Comparison of ENCODE assay signal across 8 cellular contexts in the genomic region with DNA sequence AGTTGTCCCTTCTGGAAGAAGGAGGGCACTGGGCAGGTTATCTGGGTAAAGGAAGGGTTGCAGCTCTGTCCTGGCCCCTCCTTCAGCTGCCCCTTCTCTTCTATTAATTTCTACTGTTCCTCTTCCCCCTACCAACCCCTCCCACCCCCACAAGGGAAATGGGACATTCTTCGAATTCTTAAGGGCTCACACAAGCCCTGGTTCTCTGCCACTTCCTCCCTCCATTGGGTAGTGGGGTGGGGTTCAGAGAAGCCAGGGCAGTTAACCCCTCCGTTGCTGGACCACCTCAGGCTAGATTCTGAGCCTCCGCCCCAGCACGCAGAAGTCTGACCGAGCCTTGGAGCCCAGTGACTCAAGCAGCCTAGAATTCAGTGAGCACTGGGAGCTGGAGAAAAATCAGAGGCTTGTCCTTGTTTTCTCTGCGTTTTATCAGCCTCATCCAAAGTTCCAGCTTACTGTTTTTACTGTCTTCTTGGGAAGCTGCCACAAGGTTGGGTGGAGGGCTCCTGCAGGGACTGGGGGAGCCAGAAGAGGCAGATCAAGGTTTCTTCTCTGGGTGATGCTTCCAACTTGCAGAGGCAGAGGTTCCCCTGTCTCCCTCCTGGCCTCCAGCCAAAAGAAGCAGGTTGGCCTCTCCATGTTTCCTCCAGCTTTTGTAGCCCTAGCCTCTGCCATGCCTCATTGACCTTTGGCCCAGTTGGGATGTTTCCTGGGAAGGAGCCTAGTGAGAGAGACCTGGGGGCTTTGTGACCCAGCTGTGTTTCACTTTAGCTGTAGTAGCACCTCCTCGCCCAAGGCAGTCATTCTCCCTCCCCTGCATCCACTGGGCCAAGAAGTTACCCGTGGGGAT. TPM values are rescaled to one million over a fixed set of nuclear protein-coding genes. Genes with fewer than 3 reads are reported as not detected.
DNase-seq lines count a peak whose midpoint lies in the region; ATAC-seq and TF ChIP-seq lines count a peak whose summit lies in the region.

No MANE protein-coding gene starts in this region.

- no peaks in the 10 kb centered on the region for H3K27me3 ChIP-seq in adipocyte (replicated peaks; ENCODE audit: control insufficient read depth, insufficient read depth, low read length)

- H3K4me3 ChIP-seq in AG04449 (ENCODE audit: low read depth, low read length) (peak overlapping the region; percentile 29), adipocyte (ENCODE audit: low read length) (peak overlapping the region; percentile 61), skin epidermis (no peak overlapping the region)

- peaks cover 79% of the 10 kb centered on the region for H3K4me1 ChIP-seq in adipocyte (ENCODE audit: control insufficient read depth, insufficient read depth, low read length)

- H3K27ac ChIP-seq in skin epidermis, result peak overlapping the region in 16 of 21 experiments; percentile 8 to 77 (median 42)

- peak overlapping the region; percentile 59 for H3K9ac ChIP-seq in adipocyte (ENCODE audit: low read length)

- CTCF ChIA-PET in AG04449 (lab: Yijun Ruan, JAX), result interaction anchor here (0.6 to 2.3 kb wide), 5 partner anchors 9 to 286 kb away, joined by 3 to 12 read pairs (median 3); a partner anchor contains a TSS

- DNase-seq in AG04449 (ENCODE audit: low read depth, low spot score) (no peak), HT1080 (ENCODE audit: low read depth) (peak; percentile 94), adipocyte (ENCODE audit: low read depth) (peak; percentile 82), iPS DF 19.7 (ENCODE audit: low read depth, low spot score) (peak; percentile 95), HUDEP-2 (lab: John Stamatoyannopoulos, UW; ENCODE audit: unreplicated experiment in 76 of 76) (no peak)

- H3K36me3 ChIP-seq in adipocyte (ENCODE audit: control insufficient read depth, insufficient read depth, low read length, severe bottlenecking), result peaks cover 52% of the 10 kb centered on the region

- POLR2A ChIA-PET in AG04449 (lab: Yijun Ruan, JAX), result interaction anchor here (1.0 to 4.2 kb wide), 5 partner anchors 9 to 26 kb away, joined by 4 to 37 read pairs (median 8); a partner anchor contains a TSS

- H3K9me3 ChIP-seq in adipocyte (ENCODE audit: control insufficient read depth, low read length), result no peaks in the 10 kb centered on the region

- ATAC-seq in GM19455 (IDR thresholded peaks at IDR 0.05; ENCODE audit: unreplicated experiment) (no peak), HG03442 (IDR thresholded peaks at IDR 0.05; ENCODE audit: unreplicated experiment) (no peak)

- no peak for TF ChIP-seq CTCF in AG04449 (IDR thresholded peaks at IDR 0.05; ENCODE audit: insufficient read depth, low read length, missing control alignments)

RNA-seq across cellular contexts. Expression of a gene that starts 10.2 kb away (rescaled TPM):
- total RNA-seq in HT1080 (2014; rRNA removed; shearing (Covaris generic)), result 170 and 207 TPM in 2 replicates
- polyA plus RNA-seq in HT1080 (2015; cell fraction: cytosol; rRNA removed), result 146 and 160 TPM in 2 replicates
- 141 and 149 TPM in 2 replicates for polyA plus RNA-seq in HT1080 (2015; cell fraction: nucleus; rRNA removed)

RNA-seq across cellular contexts. Expression of a gene that starts 26.6 kb away (rescaled TPM):
- 1,772 and 2,098 TPM in 2 replicates for total RNA-seq in HT1080 (2014; rRNA removed; shearing (Covaris generic))
- polyA plus RNA-seq in HT1080 (2015; cell fraction: cytosol; rRNA removed), result 1,934 and 2,333 TPM in 2 replicates
- polyA plus RNA-seq in HT1080 (2015; cell fraction: nucleus; rRNA removed), result 538 and 614 TPM in 2 replicates

RNA-seq across cellular contexts. Expression of a gene that starts 55.0 kb away (rescaled TPM):
- 9.6 and 11.0 TPM in 2 replicates for total RNA-seq in HT1080 (2014; rRNA removed; shearing (Covaris generic))
- 10.7 and 11.3 TPM in 2 replicates for polyA plus RNA-seq in HT1080 (2015; cell fraction: cytosol; rRNA removed)
- 40.2 and 50.2 TPM in 2 replicates for polyA plus RNA-seq in HT1080 (2015; cell fraction: nucleus; rRNA removed)

Comparison
In these comparisons a context has a peak if more than half of its experiments do, and no peak if none do; other contexts are left out.
1. DNase-seq: peak in HT1080 (single experiment), adipocyte (single experiment) and iPS DF 19.7 (single experiment); none in AG04449 (single experiment) and HUDEP-2 (0 of 76).
2. H3K4me3 ChIP-seq: peak in AG04449 (single experiment) and adipocyte (single experiment); none in skin epidermis (0 of 7).